10 cellular contexts compared by ENCODE assay signal in genomic region chr1:94783342-94784264, GRCh38. TPM values are rescaled to one million over a fixed set of nuclear protein-coding genes. Genes with fewer than 3 reads are reported as not detected.
DNase-seq lines count a peak whose midpoint lies in the region; ATAC-seq and FAIRE-seq lines count a peak whose summit lies in the region.
"Had no signal": no experiment of that assay in that cellular context is flagged by ENCODE, and none has a peak within 500 bp of the region (broad histone marks: within the 10 kb centered on the region; RNA-seq: fewer than 3 reads in every experiment).

No MANE protein-coding gene starts in this region.

- H3K27me3 Mint-ChIP-seq in activated T-helper 17 cell treated with anti-CD3 and anti-CD28 coated beads, Interleukin-2, amount 50 U/mL, for 72 hours, result peaks cover 22% of the 10 kb centered on the region

- no peaks in the 10 kb centered on the region for H3K9me3 Mint-ChIP-seq in activated T-helper 17 cell treated with anti-CD3 and anti-CD28 coated beads, Interleukin-2, amount 50 U/mL, for 72 hours

- no peak overlapping the region for H3K4me3 Mint-ChIP-seq in activated T-helper 17 cell treated with anti-CD3 and anti-CD28 coated beads, Interleukin-2, amount 50 U/mL, for 72 hours

- ATAC-seq in left ventricle myocardium superior (peak; percentile 97), sciatic nerve (peak; percentile 96)
- no peak for ATAC-seq in activated T-helper 17 cell treated with anti-CD3 and anti-CD28 coated beads, Interleukin-2, amount 50 U/mL, for 72 hours (replicated peaks)

- no peaks in the 10 kb centered on the region for H3K4me1 Mint-ChIP-seq in activated T-helper 17 cell treated with anti-CD3 and anti-CD28 coated beads, Interleukin-2, amount 50 U/mL, for 72 hours

- no peak overlapping the region for H3K27ac Mint-ChIP-seq in activated T-helper 17 cell treated with anti-CD3 and anti-CD28 coated beads, Interleukin-2, amount 50 U/mL, for 72 hours

- peak; percentile 91 for DNase-seq in GM03348 (ENCODE audit: low spot score)
- peak in 35 of 56 donors; percentile 4 to 79 (median 36) for DNase-seq in amygdala (lab: John Stamatoyannopoulos, UW)
- peak; percentile 81 for DNase-seq in left ventricle myocardium superior
- DNase-seq in sciatic nerve (ENCODE audit: low spot score), result peak; percentile 85
- no peak for DNase-seq in KG1 (lab: John Stamatoyannopoulos, UW)
- DNase-seq in inferior parietal cortex (ENCODE audit: extremely low spot score), result no peak
- DNase-seq in frontal cortex (ENCODE audit: low spot score in 2 of 2), result no peak
- DNase-seq: cerebellar nuclear complex; stimulated activated CD4-positive, alpha-beta T cell treated with anti-CD3 and anti-CD28 coated beads, Interleukin-4, amount 100 ng/mL, for 24 hours had no signal

- H3K36me3 Mint-ChIP-seq in activated T-helper 17 cell treated with anti-CD3 and anti-CD28 coated beads, Interleukin-2, amount 50 U/mL, for 72 hours (ENCODE audit: low read depth), result no peaks in the 10 kb centered on the region

- intact Hi-C loops in left ventricle myocardium superior (cut with micrococcal nuclease), result no loop called here
- intact Hi-C loops in sciatic nerve (cut with DNase I), result no loop called here

- FAIRE-seq in frontal cortex (lab: Jason Lieb, UNC), result no peak

RNA-seq across cellular contexts. Expression of gene SLC44A3, which starts 36.6 kb away (rescaled TPM):
- 3.0 TPM for total RNA-seq in left ventricle myocardium superior
- 13.8 TPM for total RNA-seq in sciatic nerve
- total RNA-seq in frontal cortex, result 1.2 TPM
- under 1 TPM in 1 of 2 donors, not detected in 1; 0.56 TPM for total RNA-seq in activated T-helper 17 cell treated with anti-CD3 and anti-CD28 coated beads, Interleukin-2, amount 50 U/mL, for 72 hours

Comparison
In these comparisons a context has a peak if more than half of its experiments do, and no peak if none do; other contexts are left out.
1. DNase-seq: peak in GM03348 (single experiment), amygdala (35 of 56), left ventricle myocardium superior (single experiment) and sciatic nerve (single experiment); none in KG1 (single experiment), inferior parietal cortex (single experiment) and frontal cortex (0 of 2).